2 cellular contexts compared by ENCODE assay signal in the genomic region with DNA sequence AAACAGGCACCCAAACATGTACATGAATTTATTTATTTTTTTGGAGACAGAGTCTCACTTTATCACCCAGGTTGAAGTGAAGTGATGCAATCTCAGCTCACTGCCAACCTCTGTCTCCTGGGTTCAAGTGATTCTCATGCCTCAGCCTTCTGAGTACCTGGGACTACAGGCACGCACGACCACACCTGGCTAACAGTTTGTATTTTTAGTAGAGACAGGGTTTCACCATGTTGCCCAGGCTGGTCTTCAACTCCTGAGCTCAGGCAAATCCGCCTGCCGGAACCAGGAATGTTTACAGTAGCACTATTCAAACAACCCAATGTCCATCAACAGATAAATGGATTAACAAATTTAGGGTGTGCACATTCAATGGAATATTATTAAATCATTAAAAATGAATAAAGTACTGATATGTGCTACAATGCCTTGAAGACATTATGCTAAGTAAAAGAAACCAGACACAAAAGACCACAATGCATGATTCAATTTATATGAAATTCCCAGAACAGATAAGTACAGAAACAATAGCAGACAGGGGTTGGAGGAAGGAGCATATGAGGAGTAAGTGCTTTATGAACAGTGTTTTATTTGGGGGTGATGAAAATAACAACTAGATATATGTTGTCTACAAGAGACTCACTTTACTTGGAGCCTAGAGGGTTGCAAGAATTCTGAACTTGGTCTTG.
TF ChIP-seq lines count a peak whose summit lies in the region.

No MANE protein-coding gene starts in this region.

TF ChIP-seq in HEK293, 187 proteins besides CTCF, POLR2A, EP300 and RAD21:
- TF ChIP-seq, protein P1, sequence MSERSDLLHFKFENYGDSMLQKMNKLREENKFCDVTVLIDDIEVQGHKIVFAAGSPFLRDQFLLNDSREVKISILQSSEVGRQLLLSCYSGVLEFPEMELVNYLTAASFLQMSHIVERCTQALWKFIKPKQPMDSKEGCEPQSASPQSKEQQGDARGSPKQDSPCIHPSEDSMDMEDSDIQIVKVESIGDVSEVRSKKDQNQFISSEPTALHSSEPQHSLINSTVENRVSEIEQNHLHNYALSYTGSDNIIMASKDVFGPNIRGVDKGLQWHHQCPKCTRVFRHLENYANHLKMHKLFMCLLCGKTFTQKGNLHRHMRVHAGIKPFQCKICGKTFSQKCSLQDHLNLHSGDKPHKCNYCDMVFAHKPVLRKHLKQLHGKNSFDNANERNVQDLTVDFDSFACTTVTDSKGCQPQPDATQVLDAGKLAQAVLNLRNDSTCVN (tag by site-specific recombination; optimal IDR thresholded peaks at IDR 0.05) = no peak
- TF ChIP-seq ZNF266 (tag by site-specific recombination; IDR thresholded peaks at IDR 0.05; ENCODE audit: low read depth) (no peak), KLF16 (tag by site-specific recombination; IDR thresholded peaks at IDR 0.05) (no peak), ZNF157 (tag by site-specific recombination; IDR thresholded peaks at IDR 0.05) (no peak), ZNF16 (tag by site-specific recombination; IDR thresholded peaks at IDR 0.05; ENCODE audit: low read depth) (no peak), ZNF335 (tag by site-specific recombination; conservative IDR thresholded peaks at IDR 0.05) (peak; percentile 29; the same call in 1 of the 2 replicates), ZNF202 (tag by site-specific recombination; IDR thresholded peaks at IDR 0.05; ENCODE audit: borderline replicate concordance) (no peak), ZNF366 (tag by site-specific recombination; conservative IDR thresholded peaks at IDR 0.05) (no peak)
- TF ChIP-seq, protein P2, sequence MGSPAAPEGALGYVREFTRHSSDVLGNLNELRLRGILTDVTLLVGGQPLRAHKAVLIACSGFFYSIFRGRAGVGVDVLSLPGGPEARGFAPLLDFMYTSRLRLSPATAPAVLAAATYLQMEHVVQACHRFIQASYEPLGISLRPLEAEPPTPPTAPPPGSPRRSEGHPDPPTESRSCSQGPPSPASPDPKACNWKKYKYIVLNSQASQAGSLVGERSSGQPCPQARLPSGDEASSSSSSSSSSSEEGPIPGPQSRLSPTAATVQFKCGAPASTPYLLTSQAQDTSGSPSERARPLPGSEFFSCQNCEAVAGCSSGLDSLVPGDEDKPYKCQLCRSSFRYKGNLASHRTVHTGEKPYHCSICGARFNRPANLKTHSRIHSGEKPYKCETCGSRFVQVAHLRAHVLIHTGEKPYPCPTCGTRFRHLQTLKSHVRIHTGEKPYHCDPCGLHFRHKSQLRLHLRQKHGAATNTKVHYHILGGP (tag by site-specific recombination; IDR thresholded peaks at IDR 0.05) = no peak
TF ChIP-seq in HEK293: peak in this region for 1.

TF ChIP-seq in HepG2, 621 proteins besides CTCF, POLR2A, EP300 and RAD21 (continues in another document):
- TF ChIP-seq DPF2 (CRISPR knock-in tag; IDR thresholded peaks at IDR 0.05; ENCODE audit: borderline replicate concordance, low read depth) (peak; percentile 73; the same call in 1 of the 2 replicates), KAT7 (CRISPR knock-in tag; IDR thresholded peaks at IDR 0.05; ENCODE audit: borderline replicate concordance) (peak; percentile 26; the same call in 1 of the 2 replicates), FOXP1 (IDR thresholded peaks at IDR 0.05) (no peak), FOXP1 (CRISPR knock-in tag; IDR thresholded peaks at IDR 0.05) (peak; percentile 50; the same call in 1 of the 2 replicates), REPIN1 (CRISPR knock-in tag; IDR thresholded peaks at IDR 0.05; ENCODE audit: borderline replicate concordance, low read depth) (no peak), ZNF792 (CRISPR knock-in tag; IDR thresholded peaks at IDR 0.05) (no peak), CBX5 (CRISPR knock-in tag; IDR thresholded peaks at IDR 0.05; ENCODE audit: borderline replicate concordance) (peak; percentile 19; the same call in 1 of the 2 replicates), FOSL2 (CRISPR knock-in tag; IDR thresholded peaks at IDR 0.05) (peak; percentile 38; the same call in 1 of the 2 replicates), FOXA1 (IDR thresholded peaks at IDR 0.05) (no peak), FOXA1 (CRISPR knock-in tag; IDR thresholded peaks at IDR 0.05) (peak; percentile 81), U2AF1 (optimal IDR thresholded peaks at IDR 0.05; ENCODE audit: low read depth, low read length) (no peak), MIER2 (CRISPR knock-in tag; IDR thresholded peaks at IDR 0.05) (no peak), MEIS2 (CRISPR knock-in tag; IDR thresholded peaks at IDR 0.05) (peak; percentile 92), SALL1 (CRISPR knock-in tag; IDR thresholded peaks at IDR 0.05) (peak; percentile 90), RARA (CRISPR knock-in tag; IDR thresholded peaks at IDR 0.05) (peak; percentile 57), MEF2D (CRISPR knock-in tag; IDR thresholded peaks at IDR 0.05) (peak; percentile 34; the same call in 1 of the 2 replicates), ZNF468 (CRISPR knock-in tag; IDR thresholded peaks at IDR 0.05) (no peak), HDAC2 (CRISPR knock-in tag; IDR thresholded peaks at IDR 0.05) (peak; percentile 62), ZNF773 (CRISPR knock-in tag; IDR thresholded peaks at IDR 0.05; ENCODE audit: borderline replicate concordance) (no peak), ZSCAN25 (CRISPR knock-in tag; IDR thresholded peaks at IDR 0.05) (no peak), JUN (CRISPR knock-in tag; IDR thresholded peaks at IDR 0.05) (no peak), ZNF776 (CRISPR knock-in tag; IDR thresholded peaks at IDR 0.05) (no peak), STAG1 (CRISPR knock-in tag; IDR thresholded peaks at IDR 0.05) (peak; percentile 9; the same call in 1 of the 2 replicates), NFKBIZ (CRISPR knock-in tag; IDR thresholded peaks at IDR 0.05) (no peak), TARDBP (CRISPR knock-in tag; IDR thresholded peaks at IDR 0.05) (peak; percentile 41; the same call in 1 of the 2 replicates), KDM3A (CRISPR knock-in tag; IDR thresholded peaks at IDR 0.05; ENCODE audit: low read depth) (0 out of 2 replicates have a peak, but pooled peaks have one; percentile 32), TRIM24 (CRISPR knock-in tag; IDR thresholded peaks at IDR 0.05) (no peak), ZNF124 (CRISPR knock-in tag; IDR thresholded peaks at IDR 0.05) (no peak), ZNF292 (CRISPR knock-in tag; IDR thresholded peaks at IDR 0.05; ENCODE audit: borderline replicate concordance, low read depth) (0 out of 2 replicates have a peak, but pooled peaks have one; percentile 16)
- TF ChIP-seq, protein P3, sequence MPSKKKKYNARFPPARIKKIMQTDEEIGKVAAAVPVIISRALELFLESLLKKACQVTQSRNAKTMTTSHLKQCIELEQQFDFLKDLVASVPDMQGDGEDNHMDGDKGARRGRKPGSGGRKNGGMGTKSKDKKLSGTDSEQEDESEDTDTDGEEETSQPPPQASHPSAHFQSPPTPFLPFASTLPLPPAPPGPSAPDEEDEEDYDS (CRISPR knock-in tag; IDR thresholded peaks at IDR 0.05) = peak; percentile 53; the same call in 1 of the 2 replicates
- TF ChIP-seq, protein P4, sequence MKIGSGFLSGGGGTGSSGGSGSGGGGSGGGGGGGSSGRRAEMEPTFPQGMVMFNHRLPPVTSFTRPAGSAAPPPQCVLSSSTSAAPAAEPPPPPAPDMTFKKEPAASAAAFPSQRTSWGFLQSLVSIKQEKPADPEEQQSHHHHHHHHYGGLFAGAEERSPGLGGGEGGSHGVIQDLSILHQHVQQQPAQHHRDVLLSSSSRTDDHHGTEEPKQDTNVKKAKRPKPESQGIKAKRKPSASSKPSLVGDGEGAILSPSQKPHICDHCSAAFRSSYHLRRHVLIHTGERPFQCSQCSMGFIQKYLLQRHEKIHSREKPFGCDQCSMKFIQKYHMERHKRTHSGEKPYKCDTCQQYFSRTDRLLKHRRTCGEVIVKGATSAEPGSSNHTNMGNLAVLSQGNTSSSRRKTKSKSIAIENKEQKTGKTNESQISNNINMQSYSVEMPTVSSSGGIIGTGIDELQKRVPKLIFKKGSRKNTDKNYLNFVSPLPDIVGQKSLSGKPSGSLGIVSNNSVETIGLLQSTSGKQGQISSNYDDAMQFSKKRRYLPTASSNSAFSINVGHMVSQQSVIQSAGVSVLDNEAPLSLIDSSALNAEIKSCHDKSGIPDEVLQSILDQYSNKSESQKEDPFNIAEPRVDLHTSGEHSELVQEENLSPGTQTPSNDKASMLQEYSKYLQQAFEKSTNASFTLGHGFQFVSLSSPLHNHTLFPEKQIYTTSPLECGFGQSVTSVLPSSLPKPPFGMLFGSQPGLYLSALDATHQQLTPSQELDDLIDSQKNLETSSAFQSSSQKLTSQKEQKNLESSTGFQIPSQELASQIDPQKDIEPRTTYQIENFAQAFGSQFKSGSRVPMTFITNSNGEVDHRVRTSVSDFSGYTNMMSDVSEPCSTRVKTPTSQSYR (CRISPR knock-in tag; IDR thresholded peaks at IDR 0.05; ENCODE audit: borderline replicate concordance) = no peak
- TF ChIP-seq, protein P5, sequence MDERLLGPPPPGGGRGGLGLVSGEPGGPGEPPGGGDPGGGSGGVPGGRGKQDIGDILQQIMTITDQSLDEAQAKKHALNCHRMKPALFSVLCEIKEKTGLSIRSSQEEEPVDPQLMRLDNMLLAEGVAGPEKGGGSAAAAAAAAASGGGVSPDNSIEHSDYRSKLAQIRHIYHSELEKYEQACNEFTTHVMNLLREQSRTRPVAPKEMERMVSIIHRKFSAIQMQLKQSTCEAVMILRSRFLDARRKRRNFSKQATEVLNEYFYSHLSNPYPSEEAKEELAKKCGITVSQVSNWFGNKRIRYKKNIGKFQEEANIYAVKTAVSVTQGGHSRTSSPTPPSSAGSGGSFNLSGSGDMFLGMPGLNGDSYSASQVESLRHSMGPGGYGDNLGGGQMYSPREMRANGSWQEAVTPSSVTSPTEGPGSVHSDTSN (CRISPR knock-in tag; IDR thresholded peaks at IDR 0.05) = peak; percentile 68
- TF ChIP-seq, protein P6, sequence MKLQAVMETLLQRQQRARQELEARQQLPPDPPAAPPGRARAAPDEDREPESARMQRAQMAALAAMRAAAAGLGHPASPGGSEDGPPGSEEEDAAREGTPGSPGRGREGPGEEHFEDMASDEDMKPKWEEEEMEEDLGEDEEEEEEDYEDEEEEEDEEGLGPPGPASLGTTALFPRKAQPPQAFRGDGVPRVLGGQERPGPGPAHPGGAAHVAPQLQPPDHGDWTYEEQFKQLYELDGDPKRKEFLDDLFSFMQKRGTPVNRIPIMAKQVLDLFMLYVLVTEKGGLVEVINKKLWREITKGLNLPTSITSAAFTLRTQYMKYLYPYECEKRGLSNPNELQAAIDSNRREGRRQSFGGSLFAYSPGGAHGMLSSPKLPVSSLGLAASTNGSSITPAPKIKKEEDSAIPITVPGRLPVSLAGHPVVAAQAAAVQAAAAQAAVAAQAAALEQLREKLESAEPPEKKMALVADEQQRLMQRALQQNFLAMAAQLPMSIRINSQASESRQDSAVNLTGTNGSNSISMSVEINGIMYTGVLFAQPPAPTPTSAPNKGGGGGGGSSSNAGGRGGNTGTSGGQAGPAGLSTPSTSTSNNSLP (IDR thresholded peaks at IDR 0.05; ENCODE audit: low read depth, low read length) = peak; percentile 82
- TF ChIP-seq, protein P7, sequence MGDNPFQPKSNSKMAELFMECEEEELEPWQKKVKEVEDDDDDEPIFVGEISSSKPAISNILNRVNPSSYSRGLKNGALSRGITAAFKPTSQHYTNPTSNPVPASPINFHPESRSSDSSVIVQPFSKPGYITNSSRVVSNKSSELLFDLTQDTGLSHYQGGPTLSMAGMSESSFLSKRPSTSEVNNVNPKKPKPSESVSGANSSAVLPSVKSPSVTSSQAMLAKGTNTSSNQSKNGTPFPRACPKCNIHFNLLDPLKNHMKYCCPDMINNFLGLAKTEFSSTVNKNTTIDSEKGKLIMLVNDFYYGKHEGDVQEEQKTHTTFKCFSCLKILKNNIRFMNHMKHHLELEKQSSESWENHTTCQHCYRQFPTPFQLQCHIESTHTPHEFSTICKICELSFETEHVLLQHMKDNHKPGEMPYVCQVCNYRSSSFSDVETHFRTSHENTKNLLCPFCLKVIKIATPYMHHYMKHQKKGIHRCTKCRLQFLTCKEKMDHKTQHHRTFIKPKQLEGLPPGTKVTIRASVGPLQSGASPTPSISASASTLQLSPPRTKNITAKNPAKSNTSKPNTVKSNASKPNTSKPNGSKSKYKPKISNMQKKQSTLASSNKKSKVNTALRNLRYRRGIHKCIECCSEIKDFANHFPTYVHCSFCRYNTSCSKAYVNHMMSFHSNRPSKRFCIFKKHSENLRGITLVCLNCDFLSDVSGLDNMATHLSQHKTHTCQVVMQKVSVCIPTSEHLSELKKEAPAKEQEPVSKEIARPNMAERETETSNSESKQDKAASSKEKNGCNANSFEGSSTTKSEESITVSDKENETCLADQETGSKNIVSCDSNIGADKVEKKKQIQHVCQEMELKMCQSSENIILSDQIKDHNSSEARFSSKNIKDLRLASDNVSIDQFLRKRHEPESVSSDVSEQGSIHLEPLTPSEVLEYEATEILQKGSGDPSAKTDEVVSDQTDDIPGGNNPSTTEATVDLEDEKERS (CRISPR knock-in tag; IDR thresholded peaks at IDR 0.05) = 0 out of 2 replicates have a peak, but pooled peaks have one; percentile 47
- TF ChIP-seq, protein P8, sequence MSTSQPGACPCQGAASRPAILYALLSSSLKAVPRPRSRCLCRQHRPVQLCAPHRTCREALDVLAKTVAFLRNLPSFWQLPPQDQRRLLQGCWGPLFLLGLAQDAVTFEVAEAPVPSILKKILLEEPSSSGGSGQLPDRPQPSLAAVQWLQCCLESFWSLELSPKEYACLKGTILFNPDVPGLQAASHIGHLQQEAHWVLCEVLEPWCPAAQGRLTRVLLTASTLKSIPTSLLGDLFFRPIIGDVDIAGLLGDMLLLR (CRISPR knock-in tag; IDR thresholded peaks at IDR 0.05) = no peak
- TF ChIP-seq, protein P9, sequence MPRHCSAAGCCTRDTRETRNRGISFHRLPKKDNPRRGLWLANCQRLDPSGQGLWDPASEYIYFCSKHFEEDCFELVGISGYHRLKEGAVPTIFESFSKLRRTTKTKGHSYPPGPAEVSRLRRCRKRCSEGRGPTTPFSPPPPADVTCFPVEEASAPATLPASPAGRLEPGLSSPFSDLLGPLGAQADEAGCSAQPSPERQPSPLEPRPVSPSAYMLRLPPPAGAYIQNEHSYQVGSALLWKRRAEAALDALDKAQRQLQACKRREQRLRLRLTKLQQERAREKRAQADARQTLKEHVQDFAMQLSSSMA (CRISPR knock-in tag; IDR thresholded peaks at IDR 0.05) = no peak
- TF ChIP-seq, protein P10, sequence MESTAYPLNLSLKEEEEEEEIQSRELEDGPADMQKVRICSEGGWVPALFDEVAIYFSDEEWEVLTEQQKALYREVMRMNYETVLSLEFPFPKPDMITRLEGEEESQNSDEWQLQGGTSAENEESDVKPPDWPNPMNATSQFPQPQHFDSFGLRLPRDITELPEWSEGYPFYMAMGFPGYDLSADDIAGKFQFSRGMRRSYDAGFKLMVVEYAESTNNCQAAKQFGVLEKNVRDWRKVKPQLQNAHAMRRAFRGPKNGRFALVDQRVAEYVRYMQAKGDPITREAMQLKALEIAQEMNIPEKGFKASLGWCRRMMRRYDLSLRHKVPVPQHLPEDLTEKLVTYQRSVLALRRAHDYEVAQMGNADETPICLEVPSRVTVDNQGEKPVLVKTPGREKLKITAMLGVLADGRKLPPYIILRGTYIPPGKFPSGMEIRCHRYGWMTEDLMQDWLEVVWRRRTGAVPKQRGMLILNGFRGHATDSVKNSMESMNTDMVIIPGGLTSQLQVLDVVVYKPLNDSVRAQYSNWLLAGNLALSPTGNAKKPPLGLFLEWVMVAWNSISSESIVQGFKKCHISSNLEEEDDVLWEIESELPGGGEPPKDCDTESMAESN (CRISPR knock-in tag; conservative IDR thresholded peaks at IDR 0.05) = 0 out of 2 replicates have a peak, but pooled peaks have one; percentile 33
- TF ChIP-seq, protein P11, sequence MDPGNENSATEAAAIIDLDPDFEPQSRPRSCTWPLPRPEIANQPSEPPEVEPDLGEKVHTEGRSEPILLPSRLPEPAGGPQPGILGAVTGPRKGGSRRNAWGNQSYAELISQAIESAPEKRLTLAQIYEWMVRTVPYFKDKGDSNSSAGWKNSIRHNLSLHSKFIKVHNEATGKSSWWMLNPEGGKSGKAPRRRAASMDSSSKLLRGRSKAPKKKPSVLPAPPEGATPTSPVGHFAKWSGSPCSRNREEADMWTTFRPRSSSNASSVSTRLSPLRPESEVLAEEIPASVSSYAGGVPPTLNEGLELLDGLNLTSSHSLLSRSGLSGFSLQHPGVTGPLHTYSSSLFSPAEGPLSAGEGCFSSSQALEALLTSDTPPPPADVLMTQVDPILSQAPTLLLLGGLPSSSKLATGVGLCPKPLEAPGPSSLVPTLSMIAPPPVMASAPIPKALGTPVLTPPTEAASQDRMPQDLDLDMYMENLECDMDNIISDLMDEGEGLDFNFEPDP (CRISPR knock-in tag; conservative IDR thresholded peaks at IDR 0.05) = no peak
